ENCODE assay signal across 1 cellular context in genomic region chr13:113915786-113916329, GRCh38.
TF ChIP-seq lines count a peak whose summit lies in the region.

No MANE protein-coding gene starts in this region.

TF ChIP-seq in H1, 55 proteins besides CTCF, POLR2A, EP300 and RAD21:
- TF ChIP-seq YY1 (IDR thresholded peaks at IDR 0.05; ENCODE audit: low read depth, low read length) (no peak), ASH2L (IDR thresholded peaks at IDR 0.05; ENCODE audit: low read length) (no peak), GTF2F1 (IDR thresholded peaks at IDR 0.05; ENCODE audit: borderline replicate concordance, low read depth, low read length) (no peak), TAF7 (optimal IDR thresholded peaks at IDR 0.05; ENCODE audit: borderline replicate concordance, low read depth, low read length) (no peak), RXRA (IDR thresholded peaks at IDR 0.05; ENCODE audit: insufficient read depth, low read depth, low read length) (no peak), BACH1 (IDR thresholded peaks at IDR 0.05; ENCODE audit: low read length) (no peak), RFX5 (IDR thresholded peaks at IDR 0.05; ENCODE audit: borderline replicate concordance, low read depth, low read length) (no peak), JUN (IDR thresholded peaks at IDR 0.05; ENCODE audit: low read depth, low read length) (no peak), POLR2AphosphoS5 (IDR thresholded peaks at IDR 0.05; ENCODE audit: low read depth, low read length) (no peak), TCF12 (IDR thresholded peaks at IDR 0.05; ENCODE audit: low read depth, low read length) (no peak), SIRT6 (IDR thresholded peaks at IDR 0.05; ENCODE audit: low read length) (no peak), MAFK (IDR thresholded peaks at IDR 0.05; ENCODE audit: low read depth, low read length) (no peak), PHF8 (conservative IDR thresholded peaks at IDR 0.05; ENCODE audit: low read depth, low read length) (no peak), KDM5A (IDR thresholded peaks at IDR 0.05; ENCODE audit: low read length) (no peak), CEBPB (IDR thresholded peaks at IDR 0.05; ENCODE audit: low read depth, low read length) (no peak), HDAC2 (IDR thresholded peaks at IDR 0.05; ENCODE audit: borderline replicate concordance in 1 of 2, low read depth in 2 of 2, low read length in 2 of 2) (no peak)
TF ChIP-seq in H1: peak in this region for 0.
